In genomic region chr1:47415728-47416318, GRCh38 we compare ENCODE assay signal across 12 cellular contexts. TPM values are rescaled to one million over a fixed set of nuclear protein-coding genes. Genes with fewer than 3 reads are reported as not detected.
DNase-seq lines count a peak whose midpoint lies in the region; ATAC-seq, FAIRE-seq and TF ChIP-seq lines count a peak whose summit lies in the region.
"Had no signal": no experiment of that assay in that cellular context is flagged by ENCODE, and none has a peak within 500 bp of the region (broad histone marks: within the 10 kb centered on the region; RNA-seq: fewer than 3 reads in every experiment).

Gene FOXE3, plus strand, starts transcription at chr1:47416285. Its CDS starts 31 bp downstream, at chr1:47416316.

- DNase-seq in A549 (ENCODE audit: low read depth in 1 of 2, low spot score in 1 of 2), result no peak
- peak; percentile 47 for DNase-seq in GM23338 (ENCODE audit: low spot score)
- no peak for DNase-seq in choroid plexus epithelial cell (ENCODE audit: low read depth)
- no peak for DNase-seq in NCI-H524 treated with DMSO at 0.1 percent for 48 hours (lab: John Stamatoyannopoulos, UW)
- no peak for DNase-seq in retina
- DNase-seq: HCEC 1CT, NCI-H1417 treated with DMSO at 0.1 percent for 48 hours had no signal

- H3K9me2 ChIP-seq in GM23338 (ENCODE audit: insufficient read depth), result no peaks in the 10 kb centered on the region

- CTCF ChIA-PET in A549 (lab: Yijun Ruan, JAX), result interaction anchor here (1.6 to 2.7 kb wide), 4 partner anchors 13 to 310 kb away, joined by 5 to 10 read pairs (median 6); partner anchors contain the start of gene FOXD2

- FAIRE-seq in A549 (lab: Jason Lieb, UNC), result no peak
- FAIRE-seq: endometrium had no signal

- peaks cover 11% of the 10 kb centered on the region for H3K4me1 Mint-ChIP-seq in GM23338

- no peaks in the 10 kb centered on the region for H4K20me1 ChIP-seq in GM23338 (replicated peaks; ENCODE audit: insufficient read depth)

- peak within 1 kb of the TSS; percentile 74 for H3K4me3 Mint-ChIP-seq in GM23338

- no peaks in the 10 kb centered on the region; the same call in 1 of the 3 replicates for H3K9me3 Mint-ChIP-seq in GM23338

- no peaks in the 10 kb centered on the region for H3K79me2 ChIP-seq in GM23338 (replicated peaks; ENCODE audit: insufficient read depth)

- H3K9ac ChIP-seq in mucosa of rectum (ENCODE audit: low read depth in 1 of 2, low read length in 2 of 2), result no peak within 1 kb of the TSS

- no peak for TF ChIP-seq RAD21 in A549 (conservative IDR thresholded peaks at IDR 0.05 in 1 of 2, IDR thresholded peaks at IDR 0.05 in 1 of 2)

- H3K27ac ChIP-seq in A549, result peak within 1 kb of the TSS in 1 of 2 experiments; percentile 62; a peak in 3 of 6 replicates
- H3K27ac ChIP-seq in GM23338 (ENCODE audit: low read depth), result no peak within 1 kb of the TSS
- no peak within 1 kb of the TSS for H3K27ac ChIP-seq in mucosa of rectum (ENCODE audit: low read depth in 2 of 2, low read length in 2 of 2)

- TF ChIP-seq CTCF in A549 (IDR thresholded peaks at IDR 0.05) (no peak), GM23338 (conservative IDR thresholded peaks at IDR 0.05; ENCODE audit: low read depth in 2 of 2) (no peak), choroid plexus epithelial cell (conservative IDR thresholded peaks at IDR 0.05; ENCODE audit: low read depth, low read length) (no peak)

- H3K4me1 ChIP-seq in A549 (no peaks in the 10 kb centered on the region), GM23338 (ENCODE audit: insufficient read depth) (no peaks in the 10 kb centered on the region; the same call in 1 of the 2 replicates), mucosa of rectum (ENCODE audit: control insufficient read depth in 2 of 2, insufficient read depth in 2 of 2, low read length in 2 of 2) (no peaks in the 10 kb centered on the region)

- peaks cover 6% of the 10 kb centered on the region; the same call in 1 of the 3 replicates for H3K36me3 Mint-ChIP-seq in GM23338 (ENCODE audit: low read depth)

- H3K27me3 ChIP-seq in GM23338 (ENCODE audit: insufficient read depth), result peaks cover 82% of the 10 kb centered on the region
- H3K27me3 ChIP-seq in mucosa of rectum (ENCODE audit: control insufficient read depth in 2 of 2, insufficient read depth in 2 of 2, low read length in 2 of 2), result peaks cover 0 to 4% of the 10 kb centered on the region in 2 donors

- no peak for TF ChIP-seq EP300 in A549 (IDR thresholded peaks at IDR 0.05)

- no peak for ATAC-seq in A549
- peak; percentile 8 for ATAC-seq in GM23338
- ATAC-seq in HG03139 (IDR thresholded peaks at IDR 0.05; ENCODE audit: unreplicated experiment), result no peak
- ATAC-seq in GM21390 (IDR thresholded peaks at IDR 0.05; ENCODE audit: unreplicated experiment), result no peak

- H3K4me2 ChIP-seq in A549, result peak within 1 kb of the TSS; percentile 78
- peak within 1 kb of the TSS; percentile 72 for H3K4me2 ChIP-seq in GM23338

- H3K4me3 ChIP-seq in A549 (peak within 1 kb of the TSS; percentile 38), GM23338 (peak within 1 kb of the TSS; percentile 56), choroid plexus epithelial cell (ENCODE audit: low read depth, low read length) (peak within 1 kb of the TSS; percentile 50), mucosa of rectum (ENCODE audit: low read length in 2 of 2) (peak within 1 kb of the TSS; percentile 31 to 33)

- H3K9me3 ChIP-seq in A549, result no peaks in the 10 kb centered on the region
- no peaks in the 10 kb centered on the region for H3K9me3 ChIP-seq in mucosa of rectum (ENCODE audit: control insufficient read depth in 2 of 2, low read length in 2 of 2)

- TF ChIP-seq POLR2A in A549 (IDR thresholded peaks at IDR 0.05; ENCODE audit: low read length), result no peak

- H3K27me3 Mint-ChIP-seq in GM23338 (ENCODE audit: insufficient read depth, low read depth, poor library complexity), result peaks cover 65% of the 10 kb centered on the region

- H3K36me3 ChIP-seq in GM23338 (ENCODE audit: insufficient read depth), result no peaks in the 10 kb centered on the region
- no peaks in the 10 kb centered on the region for H3K36me3 ChIP-seq in mucosa of rectum (ENCODE audit: control insufficient read depth in 2 of 2, insufficient read depth in 2 of 2, low read length in 2 of 2)

- WGBS in A549 (ENCODE audit: missing lambda C conversion rate), result 79% methylated on average over 12 of the region's 21 CpGs

- H2AFZ ChIP-seq in GM23338, result peak within 1 kb of the TSS; percentile 59; the same call in 1 of the 2 replicates

- H3F3A ChIP-seq in GM23338 (replicated peaks; ENCODE audit: low read depth), result no peaks in the 10 kb centered on the region

- no peak within 1 kb of the TSS for H3K27ac Mint-ChIP-seq in GM23338

- POLR2A ChIA-PET in A549 (lab: Yijun Ruan, JAX), result no interaction called here

TF ChIP-seq in A549, 52 proteins besides CTCF, POLR2A, EP300 and RAD21 (continues in another document):
- no peak for TF ChIP-seq KDM5A (IDR thresholded peaks at IDR 0.05)
- no peak for TF ChIP-seq ATOH8 (CRISPR knock-in tag; IDR thresholded peaks at IDR 0.05; ENCODE audit: low read depth)
- TF ChIP-seq POLR2AphosphoS2 (conservative IDR thresholded peaks at IDR 0.05; ENCODE audit: low read length), result no peak
- TF ChIP-seq, protein P1, sequence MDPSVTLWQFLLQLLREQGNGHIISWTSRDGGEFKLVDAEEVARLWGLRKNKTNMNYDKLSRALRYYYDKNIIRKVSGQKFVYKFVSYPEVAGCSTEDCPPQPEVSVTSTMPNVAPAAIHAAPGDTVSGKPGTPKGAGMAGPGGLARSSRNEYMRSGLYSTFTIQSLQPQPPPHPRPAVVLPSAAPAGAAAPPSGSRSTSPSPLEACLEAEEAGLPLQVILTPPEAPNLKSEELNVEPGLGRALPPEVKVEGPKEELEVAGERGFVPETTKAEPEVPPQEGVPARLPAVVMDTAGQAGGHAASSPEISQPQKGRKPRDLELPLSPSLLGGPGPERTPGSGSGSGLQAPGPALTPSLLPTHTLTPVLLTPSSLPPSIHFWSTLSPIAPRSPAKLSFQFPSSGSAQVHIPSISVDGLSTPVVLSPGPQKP (IDR thresholded peaks at IDR 0.05; ENCODE audit: low read depth, low read length), result no peak
- TF ChIP-seq NR3C1 (IDR thresholded peaks at IDR 0.05), result no peak
- TF ChIP-seq, protein P2, sequence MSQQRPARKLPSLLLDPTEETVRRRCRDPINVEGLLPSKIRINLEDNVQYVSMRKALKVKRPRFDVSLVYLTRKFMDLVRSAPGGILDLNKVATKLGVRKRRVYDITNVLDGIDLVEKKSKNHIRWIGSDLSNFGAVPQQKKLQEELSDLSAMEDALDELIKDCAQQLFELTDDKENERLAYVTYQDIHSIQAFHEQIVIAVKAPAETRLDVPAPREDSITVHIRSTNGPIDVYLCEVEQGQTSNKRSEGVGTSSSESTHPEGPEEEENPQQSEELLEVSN (IDR thresholded peaks at IDR 0.05; ENCODE audit: borderline replicate concordance, low read depth), result no peak
- TF ChIP-seq JUN (IDR thresholded peaks at IDR 0.05), result no peak
- TF ChIP-seq RNF2 (IDR thresholded peaks at IDR 0.05; ENCODE audit: borderline replicate concordance, low read depth), result no peak

TF ChIP-seq in GM23338, 12 proteins besides CTCF, POLR2A, EP300 and RAD21:
- TF ChIP-seq EZH2phosphoT487 (IDR thresholded peaks at IDR 0.05; ENCODE audit: unreplicated experiment) (peak; percentile 62), STAT1 (IDR thresholded peaks at IDR 0.05; ENCODE audit: unreplicated experiment) (no peak), REST (IDR thresholded peaks at IDR 0.05; ENCODE audit: unreplicated experiment) (no peak), JUNB (IDR thresholded peaks at IDR 0.05; ENCODE audit: unreplicated experiment) (no peak), POLR2AphosphoS5 (IDR thresholded peaks at IDR 0.05; ENCODE audit: low read depth) (no peak), EZH2 (IDR thresholded peaks at IDR 0.05; ENCODE audit: low read depth, unreplicated experiment) (peak; percentile 79)

RNA-seq across cellular contexts. Expression of gene FOXE3, which starts in this region (rescaled TPM):
- not detected in 2 replicates for polyA plus RNA-seq in A549 (2011; rRNA removed)
- polyA plus RNA-seq in A549 (2012; cell fraction: cytosol; rRNA removed), result 0.05 TPM in 1 of 2 replicates, not detected in the other
- 0.16 and 0.29 TPM in 2 replicates for polyA plus RNA-seq in A549 (2012; cell fraction: nucleus; rRNA removed)
- 0.04 to 0.09 TPM (median 0.08 TPM) in 3 replicates for polyA plus RNA-seq in A549 (2017; fragmentation: RNase III; extraction: RNeasy Plus Mini Kit Qiagen cat#74134 plus additional on column Dnase treatment)
- polyA minus RNA-seq in A549 (2011; rRNA and poly(A)+ RNA removed), result 0.10 TPM in 1 of 2 replicates, not detected in the other
- not detected in 2 replicates for total RNA-seq in GM23338 (2014; rRNA removed; shearing (Covaris generic))
- polyA plus RNA-seq in GM23338 (2016; fragmentation: Nextera tagmentation; extraction: Ambion mirVana), result 0.17 TPM in 1 of 2 replicates, not detected in the other
- total RNA-seq: ureter had no signal

Comparison
In these comparisons a context has a peak if more than half of its experiments do, and no peak if none do; other contexts are left out.
1. Peak in DNase-seq, ATAC-seq, H3K4me3 ChIP-seq and H3K4me2 ChIP-seq in GM23338; RNA of the gene not detected or under 1 TPM.